In genomic region chr1:172286629-172287076, GRCh38 we compare ENCODE assay signal across 10 cellular contexts.
DNase-seq lines count a peak whose midpoint lies in the region; ATAC-seq and TF ChIP-seq lines count a peak whose summit lies in the region.
"Had no signal": no experiment of that assay in that cellular context is flagged by ENCODE, and none has a peak within 500 bp of the region (broad histone marks: within the 10 kb centered on the region; RNA-seq: fewer than 3 reads in every experiment).

No MANE protein-coding gene starts in this region.

- H3K4me1 ChIP-seq in muscle layer of colon (ENCODE audit: insufficient read depth, low read length), result peaks cover 16% of the 10 kb centered on the region

- H3K27ac ChIP-seq in AG04450 (ENCODE audit: low read depth, low read length) (peak overlapping the region; percentile 24), muscle layer of colon (ENCODE audit: low read depth, low read length) (peak overlapping the region; percentile 21)
- H3K27ac ChIP-seq: HL-60 had no signal

- H3K4me1 Mint-ChIP-seq in activated naive CD8-positive, alpha-beta T cell treated with anti-CD3 and anti-CD28 coated beads for 36 hours, result no peaks in the 10 kb centered on the region

- H3K27me3 ChIP-seq in AG04450 (ENCODE audit: control insufficient read depth, insufficient read depth, low read length) (no peaks in the 10 kb centered on the region), muscle layer of colon (ENCODE audit: control insufficient read depth in 1 of 2, insufficient read depth in 2 of 2, low read length in 2 of 2) (no peaks in the 10 kb centered on the region)

- H3K36me3 ChIP-seq in muscle layer of colon (ENCODE audit: insufficient read depth, low read length), result no peaks in the 10 kb centered on the region

- H3K4me3 ChIP-seq in AG04450 (ENCODE audit: low read depth, low read length) (no peak overlapping the region), choroid plexus epithelial cell (ENCODE audit: low read depth, low read length) (no peak overlapping the region), muscle layer of colon (ENCODE audit: low read depth in 1 of 2, low read length in 2 of 2) (no peak overlapping the region)

- DNase-seq in AG04450 (ENCODE audit: low read depth, low spot score), result peak; percentile 70
- peak; percentile 76 for DNase-seq in NCI-H446 treated with DMSO at 0.1 percent for 48 hours (lab: John Stamatoyannopoulos, UW)
- DNase-seq in choroid plexus epithelial cell (ENCODE audit: low read depth), result peak; percentile 95
- DNase-seq in COLO829 (ENCODE audit: low spot score), result no peak
- no peak for DNase-seq in cortex of kidney (lab: John Stamatoyannopoulos, UW)
- DNase-seq in activated naive CD8-positive, alpha-beta T cell treated with anti-CD3 and anti-CD28 coated beads for 36 hours, result no peak
- DNase-seq: CD4-positive, alpha-beta T cell had no signal

- no peaks in the 10 kb centered on the region for H3K36me3 Mint-ChIP-seq in activated naive CD8-positive, alpha-beta T cell treated with anti-CD3 and anti-CD28 coated beads for 36 hours

- no peaks in the 10 kb centered on the region for H3K27me3 Mint-ChIP-seq in activated naive CD8-positive, alpha-beta T cell treated with anti-CD3 and anti-CD28 coated beads for 36 hours
- H3K27me3 Mint-ChIP-seq: CD4-positive, alpha-beta T cell had no signal

- H3K9me3 ChIP-seq in AG04450 (ENCODE audit: control insufficient read depth, insufficient read depth, low read length) (no peaks in the 10 kb centered on the region), muscle layer of colon (ENCODE audit: low read length) (no peaks in the 10 kb centered on the region)

- no peak overlapping the region for H3K4me3 Mint-ChIP-seq in activated naive CD8-positive, alpha-beta T cell treated with anti-CD3 and anti-CD28 coated beads for 36 hours
- H3K4me3 Mint-ChIP-seq: CD4-positive, alpha-beta T cell had no signal

- H3K9ac ChIP-seq in muscle layer of colon (ENCODE audit: low read length), result no peak overlapping the region

- no peak overlapping the region for H3K27ac Mint-ChIP-seq in activated naive CD8-positive, alpha-beta T cell treated with anti-CD3 and anti-CD28 coated beads for 36 hours
- H3K27ac Mint-ChIP-seq: CD4-positive, alpha-beta T cell had no signal

- POLR2A ChIA-PET in AG04450 (lab: Yijun Ruan, JAX), result interaction anchor here (0.5 to 1.1 kb wide), 3 partner anchors 72 to 141 kb away, joined by 3 to 7 read pairs (median 5); no protein-coding TSS in a partner anchor

- H3K9me3 Mint-ChIP-seq in activated naive CD8-positive, alpha-beta T cell treated with anti-CD3 and anti-CD28 coated beads for 36 hours, result no peaks in the 10 kb centered on the region
- H3K9me3 Mint-ChIP-seq: CD4-positive, alpha-beta T cell had no signal

- ATAC-seq in HG02571 (IDR thresholded peaks at IDR 0.05; ENCODE audit: unreplicated experiment), result no peak

- TF ChIP-seq CTCF in AG04450 (IDR thresholded peaks at IDR 0.05; ENCODE audit: low read depth, low read length) (no peak), choroid plexus epithelial cell (conservative IDR thresholded peaks at IDR 0.05; ENCODE audit: low read depth, low read length) (no peak)

- CTCF ChIA-PET in AG04450 (lab: Charles Lee), result interaction anchor here (1.3 to 1.6 kb wide), 2 partner anchors 22 to 113 kb away, joined by 5 read pairs; no protein-coding TSS in a partner anchor

Comparison
In these comparisons a context has a peak if more than half of its experiments do, and no peak if none do; other contexts are left out.
1. DNase-seq: peak in AG04450 (single experiment), NCI-H446 treated with DMSO at 0.1 percent for 48 hours (single experiment) and choroid plexus epithelial cell (single experiment); none in COLO829 (single experiment), cortex of kidney (single experiment) and activated naive CD8-positive, alpha-beta T cell treated with anti-CD3 and anti-CD28 coated beads for 36 hours (single experiment).